Comparison of ENCODE assay signal across 2 cellular contexts in genomic region chr1:162384601-162385279, GRCh38.
TF ChIP-seq lines count a peak whose summit lies in the region.

No MANE protein-coding gene starts in this region.

TF ChIP-seq in GM23338, 12 proteins besides CTCF, POLR2A, EP300 and RAD21:
- TF ChIP-seq STAT1 (IDR thresholded peaks at IDR 0.05; ENCODE audit: unreplicated experiment), result no peak
- TF ChIP-seq JUNB (IDR thresholded peaks at IDR 0.05; ENCODE audit: unreplicated experiment), result no peak
- no peak for TF ChIP-seq ZNF462 (CRISPR knock-in tag; IDR thresholded peaks at IDR 0.05)
- TF ChIP-seq EZH2 (IDR thresholded peaks at IDR 0.05; ENCODE audit: low read depth, unreplicated experiment), result no peak
- no peak for TF ChIP-seq CREB1 (CRISPR knock-in tag; IDR thresholded peaks at IDR 0.05; ENCODE audit: low read depth)
- no peak for TF ChIP-seq ZNF114 (CRISPR knock-in tag; IDR thresholded peaks at IDR 0.05)
- no peak for TF ChIP-seq NANOG (IDR thresholded peaks at IDR 0.05; ENCODE audit: borderline replicate concordance)
- TF ChIP-seq EZH2phosphoT487 (IDR thresholded peaks at IDR 0.05; ENCODE audit: unreplicated experiment), result no peak
- no peak for TF ChIP-seq ETS1 (IDR thresholded peaks at IDR 0.05)
- no peak for TF ChIP-seq REST (IDR thresholded peaks at IDR 0.05; ENCODE audit: unreplicated experiment)
- TF ChIP-seq ZNF331 (CRISPR knock-in tag; IDR thresholded peaks at IDR 0.05; ENCODE audit: low read depth), result no peak
- no peak for TF ChIP-seq POLR2AphosphoS5 (IDR thresholded peaks at IDR 0.05; ENCODE audit: low read depth)

TF ChIP-seq in H1, 55 proteins besides CTCF, POLR2A, EP300 and RAD21:
- TF ChIP-seq RFX5 (IDR thresholded peaks at IDR 0.05; ENCODE audit: borderline replicate concordance, low read depth, low read length), result no peak
- TF ChIP-seq BCL11A (IDR thresholded peaks at IDR 0.05; ENCODE audit: low read depth in 2 of 2, low read length in 2 of 2), result no peak
- TF ChIP-seq YY1 (IDR thresholded peaks at IDR 0.05; ENCODE audit: low read depth, low read length), result no peak
- no peak for TF ChIP-seq GTF2F1 (IDR thresholded peaks at IDR 0.05; ENCODE audit: borderline replicate concordance, low read depth, low read length)
- no peak for TF ChIP-seq SAP30 (IDR thresholded peaks at IDR 0.05; ENCODE audit: insufficient read depth, insufficient replicate concordance, low read length)
- TF ChIP-seq ATF2 (IDR thresholded peaks at IDR 0.05; ENCODE audit: low read length), result no peak
- TF ChIP-seq RBBP5 (IDR thresholded peaks at IDR 0.05; ENCODE audit: borderline replicate concordance, low read depth, low read length), result no peak
- TF ChIP-seq CHD7 (IDR thresholded peaks at IDR 0.05; ENCODE audit: insufficient replicate concordance, low read length), result no peak
- no peak for TF ChIP-seq CHD2 (IDR thresholded peaks at IDR 0.05; ENCODE audit: low read length)
- no peak for TF ChIP-seq TBP (IDR thresholded peaks at IDR 0.05; ENCODE audit: low read depth, low read length)
- no peak for TF ChIP-seq MAX (IDR thresholded peaks at IDR 0.05)
- TF ChIP-seq SP4 (IDR thresholded peaks at IDR 0.05; ENCODE audit: low read length), result no peak
- no peak for TF ChIP-seq HDAC6 (IDR thresholded peaks at IDR 0.05; ENCODE audit: low read depth, low read length)
- TF ChIP-seq KDM5A (IDR thresholded peaks at IDR 0.05; ENCODE audit: low read length), result no peak
- TF ChIP-seq PHF8 (conservative IDR thresholded peaks at IDR 0.05; ENCODE audit: low read depth, low read length), result no peak
- TF ChIP-seq TCF12 (IDR thresholded peaks at IDR 0.05; ENCODE audit: low read depth, low read length), result no peak
- TF ChIP-seq JUN (IDR thresholded peaks at IDR 0.05; ENCODE audit: low read depth, low read length), result no peak
- TF ChIP-seq BACH1 (IDR thresholded peaks at IDR 0.05; ENCODE audit: low read length), result no peak
- TF ChIP-seq POLR2AphosphoS5 (IDR thresholded peaks at IDR 0.05; ENCODE audit: low read depth, low read length), result no peak
- no peak for TF ChIP-seq ATF3 (IDR thresholded peaks at IDR 0.05; ENCODE audit: insufficient read depth, low read depth, low read length)
